In the genomic region with DNA sequence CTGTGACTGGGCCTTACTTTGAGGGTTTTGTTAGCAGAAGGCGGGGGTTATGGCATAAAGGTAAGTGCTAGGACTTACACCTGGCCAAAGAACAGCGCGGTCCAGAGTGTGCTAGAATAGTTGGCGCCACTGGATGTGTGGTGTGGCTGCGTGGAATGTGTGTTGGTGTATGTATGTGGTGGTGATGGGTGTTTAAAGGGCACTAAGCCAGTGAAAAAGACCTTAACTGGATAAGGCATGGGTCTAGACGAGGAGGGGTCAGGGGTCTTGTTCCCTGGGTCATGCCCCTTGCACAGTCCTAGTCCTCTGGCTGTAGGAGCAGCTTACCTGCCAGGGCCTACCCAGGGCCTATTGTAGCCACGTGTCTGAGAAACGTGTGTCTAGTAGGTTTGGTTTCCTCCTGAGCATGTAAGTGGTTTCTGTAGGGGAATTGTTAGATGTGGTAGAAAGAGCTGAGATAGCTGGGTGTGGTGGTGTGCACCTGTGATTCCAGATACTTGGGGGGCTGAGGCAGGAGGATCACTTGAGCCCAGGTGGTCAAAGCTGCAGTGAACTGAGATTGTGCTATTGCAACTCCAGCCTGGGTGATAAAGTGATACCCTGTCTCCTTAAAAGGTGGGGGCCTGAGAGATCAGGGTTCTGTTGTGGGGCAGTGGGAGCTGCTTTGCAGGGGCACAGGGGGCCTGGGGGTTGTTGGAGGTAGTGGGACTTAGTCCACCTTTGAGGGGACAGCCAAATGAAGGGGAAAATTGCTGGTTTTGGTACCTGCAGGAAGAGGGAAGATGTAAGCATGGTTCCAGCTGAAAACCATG, we compare ENCODE assay signal across 1 cellular context.
TF ChIP-seq lines count a peak whose summit lies in the region.

No MANE protein-coding gene starts in this region.

TF ChIP-seq in GM12878, 131 proteins besides CTCF, POLR2A, EP300 and RAD21 (continued from another document):
- TF ChIP-seq, protein P1, sequence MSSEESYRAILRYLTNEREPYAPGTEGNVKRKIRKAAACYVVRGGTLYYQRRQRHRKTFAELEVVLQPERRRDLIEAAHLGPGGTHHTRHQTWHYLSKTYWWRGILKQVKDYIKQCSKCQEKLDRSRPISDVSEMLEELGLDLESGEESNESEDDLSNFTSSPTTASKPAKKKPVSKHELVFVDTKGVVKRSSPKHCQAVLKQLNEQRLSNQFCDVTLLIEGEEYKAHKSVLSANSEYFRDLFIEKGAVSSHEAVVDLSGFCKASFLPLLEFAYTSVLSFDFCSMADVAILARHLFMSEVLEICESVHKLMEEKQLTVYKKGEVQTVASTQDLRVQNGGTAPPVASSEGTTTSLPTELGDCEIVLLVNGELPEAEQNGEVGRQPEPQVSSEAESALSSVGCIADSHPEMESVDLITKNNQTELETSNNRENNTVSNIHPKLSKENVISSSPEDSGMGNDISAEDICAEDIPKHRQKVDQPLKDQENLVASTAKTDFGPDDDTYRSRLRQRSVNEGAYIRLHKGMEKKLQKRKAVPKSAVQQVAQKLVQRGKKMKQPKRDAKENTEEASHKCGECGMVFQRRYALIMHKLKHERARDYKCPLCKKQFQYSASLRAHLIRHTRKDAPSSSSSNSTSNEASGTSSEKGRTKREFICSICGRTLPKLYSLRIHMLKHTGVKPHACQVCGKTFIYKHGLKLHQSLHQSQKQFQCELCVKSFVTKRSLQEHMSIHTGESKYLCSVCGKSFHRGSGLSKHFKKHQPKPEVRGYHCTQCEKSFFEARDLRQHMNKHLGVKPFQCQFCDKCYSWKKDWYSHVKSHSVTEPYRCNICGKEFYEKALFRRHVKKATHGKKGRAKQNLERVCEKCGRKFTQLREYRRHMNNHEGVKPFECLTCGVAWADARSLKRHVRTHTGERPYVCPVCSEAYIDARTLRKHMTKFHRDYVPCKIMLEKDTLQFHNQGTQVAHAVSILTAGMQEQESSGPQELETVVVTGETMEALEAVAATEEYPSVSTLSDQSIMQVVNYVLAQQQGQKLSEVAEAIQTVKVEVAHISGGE (CRISPR knock-in tag; IDR thresholded peaks at IDR 0.05), result no peak
- TF ChIP-seq TCF12 (IDR thresholded peaks at IDR 0.05; ENCODE audit: low read depth, low read length), result peak; percentile 57; the same call in 1 of the 2 replicates
- TF ChIP-seq CREM (IDR thresholded peaks at IDR 0.05; ENCODE audit: low read depth), result 0 out of 2 replicates have a peak, but pooled peaks have one; percentile 11
- no peak for TF ChIP-seq YY1 (IDR thresholded peaks at IDR 0.05; ENCODE audit: low read depth, low read length)
- TF ChIP-seq MTA3 (IDR thresholded peaks at IDR 0.05; ENCODE audit: borderline replicate concordance, low read length), result peak; percentile 63; the same call in 1 of the 2 replicates
- TF ChIP-seq FOS (IDR thresholded peaks at IDR 0.05; ENCODE audit: borderline replicate concordance, extremely low read depth, insufficient read length), result no peak
- TF ChIP-seq RFX5 (IDR thresholded peaks at IDR 0.05; ENCODE audit: low read depth, low read length), result no peak
- TF ChIP-seq, protein P2, sequence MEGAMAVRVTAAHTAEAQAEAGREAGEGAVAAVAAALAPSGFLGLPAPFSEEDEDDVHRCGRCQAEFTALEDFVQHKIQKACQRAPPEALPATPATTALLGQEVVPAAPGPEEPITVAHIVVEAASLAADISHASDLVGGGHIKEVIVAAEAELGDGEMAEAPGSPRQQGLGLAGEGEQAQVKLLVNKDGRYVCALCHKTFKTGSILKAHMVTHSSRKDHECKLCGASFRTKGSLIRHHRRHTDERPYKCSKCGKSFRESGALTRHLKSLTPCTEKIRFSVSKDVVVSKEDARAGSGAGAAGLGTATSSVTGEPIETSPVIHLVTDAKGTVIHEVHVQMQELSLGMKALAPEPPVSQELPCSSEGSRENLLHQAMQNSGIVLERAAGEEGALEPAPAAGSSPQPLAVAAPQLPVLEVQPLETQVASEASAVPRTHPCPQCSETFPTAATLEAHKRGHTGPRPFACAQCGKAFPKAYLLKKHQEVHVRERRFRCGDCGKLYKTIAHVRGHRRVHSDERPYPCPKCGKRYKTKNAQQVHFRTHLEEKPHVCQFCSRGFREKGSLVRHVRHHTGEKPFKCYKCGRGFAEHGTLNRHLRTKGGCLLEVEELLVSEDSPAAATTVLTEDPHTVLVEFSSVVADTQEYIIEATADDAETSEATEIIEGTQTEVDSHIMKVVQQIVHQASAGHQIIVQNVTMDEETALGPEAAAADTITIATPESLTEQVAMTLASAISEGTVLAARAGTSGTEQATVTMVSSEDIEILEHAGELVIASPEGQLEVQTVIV (IDR thresholded peaks at IDR 0.05; ENCODE audit: borderline replicate concordance, partially characterized antibody), result no peak
- peak; percentile 67; the same call in 1 of the 2 replicates for TF ChIP-seq PML (IDR thresholded peaks at IDR 0.05; ENCODE audit: low read length)
- TF ChIP-seq POLR2AphosphoS2 (IDR thresholded peaks at IDR 0.05; ENCODE audit: low read depth, low read length), result no peak
- TF ChIP-seq CBX5 (IDR thresholded peaks at IDR 0.05; ENCODE audit: low read depth), result no peak
- no peak for TF ChIP-seq YBX1 (IDR thresholded peaks at IDR 0.05)
- no peak for TF ChIP-seq HDAC2 (IDR thresholded peaks at IDR 0.05)
- TF ChIP-seq ZSCAN29 (IDR thresholded peaks at IDR 0.05), result no peak
- TF ChIP-seq SIN3A (IDR thresholded peaks at IDR 0.05; ENCODE audit: low read depth, low read length), result no peak
- TF ChIP-seq TARDBP (IDR thresholded peaks at IDR 0.05; ENCODE audit: borderline replicate concordance), result peak; percentile 89
- TF ChIP-seq STAT1 (conservative IDR thresholded peaks at IDR 0.05), result no peak
- TF ChIP-seq TCF3 (IDR thresholded peaks at IDR 0.05; ENCODE audit: borderline replicate concordance, insufficient read depth, low read depth, low read length), result peak; percentile 41; the same call in 1 of the 2 replicates
TF ChIP-seq in GM12878: peak in this region for 8.
